In genomic region chr2:107633580-107634147, GRCh38 we compare ENCODE assay signal across 14 cellular contexts.
DNase-seq lines count a peak whose midpoint lies in the region; ATAC-seq and TF ChIP-seq lines count a peak whose summit lies in the region.
"Had no signal": no experiment of that assay in that cellular context is flagged by ENCODE, and none has a peak within 500 bp of the region (broad histone marks: within the 10 kb centered on the region; RNA-seq: fewer than 3 reads in every experiment).

No MANE protein-coding gene starts in this region.

- in situ Hi-C loops in G401 (cut with HindIII; ENCODE audit: low sequenced_read_pairs): no loop called here

- no peaks in the 10 kb centered on the region for H3K36me3 Mint-ChIP-seq in activated T-cell treated with anti-CD3 and anti-CD28 coated beads, Interleukin-2, amount 50 U/mL, for 24 hours (ENCODE audit: low read depth)

- peak; percentile 54; the same call in 2 of the 3 replicates for ATAC-seq in SK-N-SH treated with all-trans-retinoic acid at 6 μM for 48 hours
- ATAC-seq: activated T-cell treated with anti-CD3 and anti-CD28 coated beads, Interleukin-2, amount 50 U/mL, for 4 hours; HCT116 had no signal

- H3K27ac ChIP-seq in HEK293 (ENCODE audit: extremely low read depth, low read depth, low read length): no peak overlapping the region
- H3K27ac ChIP-seq: upper lobe of left lung had no signal

- H3K27me3 Mint-ChIP-seq in activated T-cell treated with anti-CD3 and anti-CD28 coated beads, Interleukin-2, amount 50 U/mL, for 24 hours: no peaks in the 10 kb centered on the region
- H3K27me3 Mint-ChIP-seq: B cell; central memory CD8-positive, alpha-beta T cell had no signal

- DNase-seq in A172 (ENCODE audit: low spot score) (peak; percentile 80), fibroblast of the conjunctiva (ENCODE audit: low read depth) (peak; percentile 74), mesenteric fat pad (ENCODE audit: low spot score) (no peak), G401 (ENCODE audit: low spot score) (no peak)
- no peak for DNase-seq in activated T-cell treated with anti-CD3 and anti-CD28 coated beads, Interleukin-2, amount 50 U/mL, for 24 hours
- DNase-seq in activated CD4-positive, CD25-positive, alpha-beta regulatory T cell (lab: John Stamatoyannopoulos, UW): no peak
- DNase-seq: activated T-cell treated with anti-CD3 and anti-CD28 coated beads, Interleukin-2, amount 50 U/mL, for 4 hours; NCI-H2029 treated with DMSO at 0.1 percent for 48 hours; upper lobe of left lung had no signal

- H3K9me3 ChIP-seq in HEK293 (ENCODE audit: control insufficient read depth, insufficient read depth, low read depth, low read length): no peaks in the 10 kb centered on the region

- H3K4me1 Mint-ChIP-seq in activated T-cell treated with anti-CD3 and anti-CD28 coated beads, Interleukin-2, amount 50 U/mL, for 24 hours (ENCODE audit: low read depth): no peaks in the 10 kb centered on the region
- H3K4me1 Mint-ChIP-seq: B cell; central memory CD8-positive, alpha-beta T cell had no signal

- CTCF ChIA-PET in HEK293 (lab: Yijun Ruan, JAX): no interaction called here

- no peaks in the 10 kb centered on the region for H3K4me1 ChIP-seq in HEK293 (ENCODE audit: control insufficient read depth, insufficient read depth, low read length)
- H3K4me1 ChIP-seq: upper lobe of left lung had no signal

- POLR2A ChIA-PET in HEK293 (lab: Yijun Ruan, JAX): no interaction called here

- H3K4me3 Mint-ChIP-seq in activated T-cell treated with anti-CD3 and anti-CD28 coated beads, Interleukin-2, amount 50 U/mL, for 24 hours: no peak overlapping the region
- H3K4me3 Mint-ChIP-seq: activated T-cell treated with anti-CD3 and anti-CD28 coated beads, Interleukin-2, amount 50 U/mL, for 4 hours; B cell; central memory CD8-positive, alpha-beta T cell had no signal

- TF ChIP-seq CTCF in HEK293 (tag by site-specific recombination; IDR thresholded peaks at IDR 0.05): no peak

- peaks cover 18% of the 10 kb centered on the region for H3K9me3 Mint-ChIP-seq in activated T-cell treated with anti-CD3 and anti-CD28 coated beads, Interleukin-2, amount 50 U/mL, for 24 hours

- H3K4me3 ChIP-seq in HEK293 (ENCODE audit: low read depth, low read length): no peak overlapping the region
- H3K4me3 ChIP-seq: upper lobe of left lung had no signal

- H3K36me3 ChIP-seq in HEK293 (ENCODE audit: control insufficient read depth in 2 of 2, insufficient read depth in 1 of 2, low read length in 2 of 2): no peaks in the 10 kb centered on the region
- H3K36me3 ChIP-seq: upper lobe of left lung had no signal

- H3K27ac Mint-ChIP-seq in activated T-cell treated with anti-CD3 and anti-CD28 coated beads, Interleukin-2, amount 50 U/mL, for 24 hours: no peak overlapping the region
- H3K27ac Mint-ChIP-seq: B cell had no signal

TF ChIP-seq in HEK293, 187 proteins besides CTCF, POLR2A, EP300 and RAD21:
- TF ChIP-seq ELK4 (IDR thresholded peaks at IDR 0.05; ENCODE audit: borderline replicate concordance, low read depth, low read length): no peak
- peak; percentile 41; the same call in 1 of the 2 replicates for TF ChIP-seq TRIM28 (IDR thresholded peaks at IDR 0.05; ENCODE audit: borderline replicate concordance, low read length)
- TF ChIP-seq SETDB1 (IDR thresholded peaks at IDR 0.05; ENCODE audit: insufficient read length, low read length): peak; percentile 82
- no peak for TF ChIP-seq ZNF280D (tag by site-specific recombination; IDR thresholded peaks at IDR 0.05)
- no peak for TF ChIP-seq SALL2 (tag by site-specific recombination; IDR thresholded peaks at IDR 0.05; ENCODE audit: borderline replicate concordance)

TF ChIP-seq in SK-N-SH treated with all-trans-retinoic acid at 6 μM for 48 hours, 23 proteins besides CTCF, POLR2A, EP300 and RAD21:
- TF ChIP-seq PATZ1 (CRISPR knock-in tag; IDR thresholded peaks at IDR 0.05; ENCODE audit: borderline replicate concordance) (0 out of 2 replicates have a peak, but pooled peaks have one; percentile 24), SNAI2 (CRISPR knock-in tag; IDR thresholded peaks at IDR 0.05) (no peak), ZFP3 (CRISPR knock-in tag; IDR thresholded peaks at IDR 0.05) (no peak), POU6F1 (CRISPR knock-in tag; IDR thresholded peaks at IDR 0.05; ENCODE audit: borderline replicate concordance, low read depth) (no peak)

Comparison
In these comparisons a context has a peak if more than half of its experiments do, and no peak if none do; other contexts are left out.
1. DNase-seq: peak in A172 (single experiment) and fibroblast of the conjunctiva (single experiment); none in activated T-cell treated with anti-CD3 and anti-CD28 coated beads, Interleukin-2, amount 50 U/mL, for 24 hours (single experiment), mesenteric fat pad (single experiment), G401 (single experiment) and activated CD4-positive, CD25-positive, alpha-beta regulatory T cell (0 of 4).